ENCODE assay signal across 23 cellular contexts in genomic region chr20:13672657-13673056, GRCh38. TPM values are rescaled to one million over a fixed set of nuclear protein-coding genes. Genes with fewer than 3 reads are reported as not detected.
DNase-seq lines count a peak whose midpoint lies in the region; ATAC-seq and TF ChIP-seq lines count a peak whose summit lies in the region.
"Had no signal": no experiment of that assay in that cellular context is flagged by ENCODE, and none has a peak within 500 bp of the region (broad histone marks: within the 10 kb centered on the region; RNA-seq: fewer than 3 reads in every experiment).

No MANE protein-coding gene starts in this region.

- no peak overlapping the region for H3K4me3 ChIP-seq in ascending aorta
- H3K4me3 ChIP-seq in osteoblast (ENCODE audit: insufficient read depth, low read length), result no peak overlapping the region
- no peak overlapping the region for H3K4me3 ChIP-seq in tibial artery
- H3K4me3 ChIP-seq: GM23338, HAP-1, SJSA1 had no signal

- peak overlapping the region; percentile 28 for H3K4me2 ChIP-seq in osteoblast (ENCODE audit: insufficient read depth, low read length)
- H3K4me2 ChIP-seq: GM23338 had no signal

- no peak overlapping the region for H2AFZ ChIP-seq in osteoblast (ENCODE audit: low read length)
- H2AFZ ChIP-seq: GM23338 had no signal

- ATAC-seq in left cardiac atrium, result peak; percentile 34 to 48
- no peak for ATAC-seq in GM18505 (IDR thresholded peaks at IDR 0.05; ENCODE audit: unreplicated experiment)
- no peak for ATAC-seq in GM18519 (IDR thresholded peaks at IDR 0.05; ENCODE audit: low FRiP score, unreplicated experiment)
- no peak for ATAC-seq in stimulated activated naive CD8-positive, alpha-beta T cell treated with anti-CD3 and anti-CD28 coated beads, Interleukin-15, Interleukin-2, amounts not matched to agents 100 U/mL and 50 U/mL, for 24 hours
- ATAC-seq: GM23338, Panc1 had no signal

- H3K27ac ChIP-seq in ascending aorta, result peak overlapping the region; percentile 82 to 83
- no peak overlapping the region for H3K27ac ChIP-seq in osteoblast (ENCODE audit: low read depth, low read length)
- peak overlapping the region; percentile 27 to 61 for H3K27ac ChIP-seq in tibial artery
- H3K27ac ChIP-seq: SJSA1 had no signal

- peaks cover 16 to 30% of the 10 kb centered on the region in 2 donors for H3K4me1 ChIP-seq in ascending aorta
- peaks cover 19% of the 10 kb centered on the region for H3K4me1 ChIP-seq in osteoblast (ENCODE audit: insufficient read depth, low read length)
- peaks cover 0 to 40% (median 5%) of the 10 kb centered on the region in 4 donors for H3K4me1 ChIP-seq in tibial artery
- H3K4me1 ChIP-seq: HAP-1, SJSA1 had no signal

- H3K27me3 ChIP-seq in ascending aorta (no peaks in the 10 kb centered on the region), osteoblast (ENCODE audit: insufficient read depth, low read length) (no peaks in the 10 kb centered on the region), tibial artery (no peaks in the 10 kb centered on the region)

- no peak for TF ChIP-seq POLR2A in GM18505 (IDR thresholded peaks at IDR 0.05; ENCODE audit: borderline replicate concordance, extremely low read depth, insufficient read depth, insufficient read length)

- DNase-seq in ascending aorta (ENCODE audit: low spot score in 2 of 2), result no peak
- DNase-seq in left cardiac atrium, result no peak
- DNase-seq in osteoblast (ENCODE audit: insufficient read length, low spot score, missing footprints), result no peak
- DNase-seq in tibial artery, result no peak
- DNase-seq in HT-29 (ENCODE audit: low spot score), result no peak
- DNase-seq in stimulated activated naive CD8-positive, alpha-beta T cell treated with anti-CD3 and anti-CD28 coated beads, Interleukin-15, Interleukin-2, amounts not matched to agents 100 U/mL and 50 U/mL, for 24 hours, result no peak
- DNase-seq: CD4-positive, CD25-positive, alpha-beta regulatory T cell; COR-L47; DMS79 treated with DMSO at 0.1 percent for 48 hours; Karpas-422; MV-4-11; NCI-H1105 treated with DMSO at 0.1 percent for 48 hours; NCI-H1694 treated with DMSO at 0.1 percent for 48 hours; NCI-H2081 treated with DMSO at 0.1 percent for 48 hours; NCI-H2171 treated with DMSO at 0.1 percent for 48 hours; NCI-H524 treated with DMSO at 0.1 percent for 48 hours; NCI-H82 had no signal

- H4K20me1 ChIP-seq in osteoblast (ENCODE audit: insufficient read depth, low read length), result no peaks in the 10 kb centered on the region

- no peaks in the 10 kb centered on the region for H3K36me3 ChIP-seq in ascending aorta
- no peaks in the 10 kb centered on the region for H3K36me3 ChIP-seq in osteoblast (ENCODE audit: insufficient read depth, low read length)
- H3K36me3 ChIP-seq in tibial artery, result no peaks in the 10 kb centered on the region
- H3K36me3 ChIP-seq: HAP-1, SJSA1 had no signal

- intact Hi-C loops in ascending aorta (cut with DNase I) (loop anchor here (1.0 to 10.0 kb wide), 4 partner anchors 35 to 180 kb away; partner anchors contain the start of gene TASP1), left cardiac atrium (cut with DNase I) (no loop called here), tibial artery (cut with DNase I; ENCODE audit: low total_unique reads) (no loop called here)

- TF ChIP-seq CTCF in ascending aorta (IDR thresholded peaks at IDR 0.05), result no peak
- no peak for TF ChIP-seq CTCF in osteoblast (IDR thresholded peaks at IDR 0.05; ENCODE audit: extremely low read depth, low read depth, low read length)
- no peak for TF ChIP-seq CTCF in tibial artery (IDR thresholded peaks at IDR 0.05)

- no peaks in the 10 kb centered on the region for H3K79me2 ChIP-seq in osteoblast (ENCODE audit: insufficient read depth, low read length)

- H3K9me3 ChIP-seq in ascending aorta, result no peaks in the 10 kb centered on the region
- no peaks in the 10 kb centered on the region for H3K9me3 ChIP-seq in osteoblast (ENCODE audit: low read depth, low read length)
- H3K9me3 ChIP-seq in tibial artery, result no peaks in the 10 kb centered on the region
- H3K9me3 ChIP-seq: HAP-1, SJSA1 had no signal

RNA-seq across cellular contexts. Expression of gene TASP1, which starts 33.9 kb away (rescaled TPM):
- total RNA-seq in ascending aorta, result 17.2 TPM
- total RNA-seq in left cardiac atrium, result 10 to 100 TPM in 1 of 2 donors, 1 to 10 TPM in 1; 5.7 to 13.8 TPM
- total RNA-seq in osteoblast, result 8.0 and 9.4 TPM in 2 replicates
- 9.8 and 12.8 TPM in 2 replicates for total RNA-seq in HT-29 (2014; rRNA removed; shearing (Covaris generic))

Comparison
In these comparisons a context has a peak if more than half of its experiments do, and no peak if none do; other contexts are left out.
1. ATAC-seq: peak in left cardiac atrium (2 of 2); none in GM18505 (single experiment), GM18519 (single experiment) and stimulated activated naive CD8-positive, alpha-beta T cell treated with anti-CD3 and anti-CD28 coated beads, Interleukin-15, Interleukin-2, amounts not matched to agents 100 U/mL and 50 U/mL, for 24 hours (single experiment).